Comparison of ENCODE assay signal across 15 cellular contexts in genomic region chr7:44987996-44988395, GRCh38. TPM values are rescaled to one million over a fixed set of nuclear protein-coding genes. Genes with fewer than 3 reads are reported as not detected.
A peak's percentile ranks its signal among the peaks of the same experiment; 100 is the strongest.
DNase-seq lines count a peak whose midpoint lies in the region; ATAC-seq and TF ChIP-seq lines count a peak whose summit lies in the region.
"Had no signal": no experiment of that assay in that cellular context is flagged by ENCODE, and none has a peak within 500 bp of the region (broad histone marks: within the 10 kb centered on the region; RNA-seq: fewer than 3 reads in every experiment).

No MANE protein-coding gene starts in this region.

- no peak for ATAC-seq in stimulated activated memory B cell treated with anti-CD40 and anti-IgM and Interleukin-4, amounts not matched to agents 10 μg/mL and 1 μg/mL and 100 μg/mL, for 72 hours
- no peak for ATAC-seq in aorta (ENCODE audit: low FRiP score)
- ATAC-seq: mucosa of descending colon had no signal

- CTCF ChIA-PET in activated naive CD4-positive, alpha-beta T cell treated with anti-CD3 and anti-CD28 coated beads, Interleukin-2, amount 10 ng/mL, durations not matched to agents 7 days and 5 days (lab: Charles Lee) = no interaction called here
- CTCF ChIA-PET in RWPE1 (lab: Yijun Ruan, JAX) = no interaction called here

- no peak overlapping the region for H3K27ac Mint-ChIP-seq in activated naive CD4-positive, alpha-beta T cell treated with anti-CD3 and anti-CD28 coated beads, Interleukin-2, amount 10 ng/mL, durations not matched to agents 7 days and 5 days
- H3K27ac Mint-ChIP-seq in stimulated activated memory B cell treated with anti-CD40 and anti-IgM and Interleukin-4, amounts not matched to agents 10 μg/mL and 1 μg/mL and 100 μg/mL, for 72 hours = peak overlapping the region; percentile 98

- H3K27ac ChIP-seq in RWPE1 (peak overlapping the region; percentile 13; the same call in 1 of the 2 replicates), aorta (ENCODE audit: low read depth in 1 of 2, low read length in 2 of 2) (no peak overlapping the region)

- no peaks in the 10 kb centered on the region for H3K9me3 Mint-ChIP-seq in activated naive CD4-positive, alpha-beta T cell treated with anti-CD3 and anti-CD28 coated beads, Interleukin-2, amount 10 ng/mL, durations not matched to agents 7 days and 5 days
- no peaks in the 10 kb centered on the region for H3K9me3 Mint-ChIP-seq in stimulated activated memory B cell treated with anti-CD40 and anti-IgM and Interleukin-4, amounts not matched to agents 10 μg/mL and 1 μg/mL and 100 μg/mL, for 72 hours

- no peak for TF ChIP-seq CTCF in RWPE1 (conservative IDR thresholded peaks at IDR 0.05; ENCODE audit: low read depth)

- peaks cover 41% of the 10 kb centered on the region for H3K36me3 Mint-ChIP-seq in activated naive CD4-positive, alpha-beta T cell treated with anti-CD3 and anti-CD28 coated beads, Interleukin-2, amount 10 ng/mL, durations not matched to agents 7 days and 5 days
- peaks cover 34% of the 10 kb centered on the region for H3K36me3 Mint-ChIP-seq in stimulated activated memory B cell treated with anti-CD40 and anti-IgM and Interleukin-4, amounts not matched to agents 10 μg/mL and 1 μg/mL and 100 μg/mL, for 72 hours

- POLR2A ChIA-PET in RWPE1 (lab: Yijun Ruan, JAX; ENCODE audit: low non-redundant PET) = no interaction called here

- H3K4me3 Mint-ChIP-seq in activated naive CD4-positive, alpha-beta T cell treated with anti-CD3 and anti-CD28 coated beads, Interleukin-2, amount 10 ng/mL, durations not matched to agents 7 days and 5 days = peak overlapping the region; percentile 94
- H3K4me3 Mint-ChIP-seq in stimulated activated memory B cell treated with anti-CD40 and anti-IgM and Interleukin-4, amounts not matched to agents 10 μg/mL and 1 μg/mL and 100 μg/mL, for 72 hours = no peak overlapping the region

- WGBS in aorta, 2 donors = 81 to 85% methylated on average over 10 of the region's 10 CpGs

- H3K27me3 Mint-ChIP-seq in activated naive CD4-positive, alpha-beta T cell treated with anti-CD3 and anti-CD28 coated beads, Interleukin-2, amount 10 ng/mL, durations not matched to agents 7 days and 5 days = peaks cover 3% of the 10 kb centered on the region
- H3K27me3 Mint-ChIP-seq in stimulated activated memory B cell treated with anti-CD40 and anti-IgM and Interleukin-4, amounts not matched to agents 10 μg/mL and 1 μg/mL and 100 μg/mL, for 72 hours = no peaks in the 10 kb centered on the region

- peaks cover 2% of the 10 kb centered on the region in 2 donors for H3K36me3 ChIP-seq in aorta (ENCODE audit: control insufficient read depth in 1 of 2, insufficient read depth in 2 of 2, low read length in 1 of 2)

- peaks cover 53% of the 10 kb centered on the region for H3K4me1 Mint-ChIP-seq in activated naive CD4-positive, alpha-beta T cell treated with anti-CD3 and anti-CD28 coated beads, Interleukin-2, amount 10 ng/mL, durations not matched to agents 7 days and 5 days
- peaks cover 50% of the 10 kb centered on the region for H3K4me1 Mint-ChIP-seq in stimulated activated memory B cell treated with anti-CD40 and anti-IgM and Interleukin-4, amounts not matched to agents 10 μg/mL and 1 μg/mL and 100 μg/mL, for 72 hours

- H3K4me3 ChIP-seq in aorta (ENCODE audit: low read length in 2 of 2) = no peak overlapping the region
- H3K4me3 ChIP-seq: mucosa of descending colon had no signal

- H3K9me3 ChIP-seq in aorta (ENCODE audit: control insufficient read depth, low read length) = no peaks in the 10 kb centered on the region
- H3K9me3 ChIP-seq: ascending aorta, mucosa of descending colon had no signal

- DNase-seq in activated naive CD4-positive, alpha-beta T cell treated with anti-CD3 and anti-CD28 coated beads, Interleukin-2, amount 10 ng/mL, durations not matched to agents 7 days and 5 days = no peak
- DNase-seq in activated naive CD4-positive, alpha-beta T cell treated with Interleukin-2 at 50 U/mL for 16 hours = no peak
- DNase-seq in RWPE1 (ENCODE audit: low spot score) (no peak), ecto neural progenitor cell (ENCODE audit: low spot score) (peak; percentile 44), aorta (no peak), NCI-H2029 treated with DMSO at 0.1 percent for 48 hours (lab: John Stamatoyannopoulos, UW) (no peak)
- DNase-seq in stimulated activated CD4-positive, alpha-beta T cell treated with anti-CD3 and anti-CD28 coated beads, Interleukin-12 subunit alpha, Interleukin-12 subunit beta, amount 100 ng/mL, for 4 hours = no peak
- DNase-seq: DND-41; islet precursor cell; mucosa of descending colon; NCI-H2171; stimulated activated CD4-positive, alpha-beta T cell treated with anti-CD3 and anti-CD28 coated beads, Interleukin-2, amount 100 ng/mL, for 48 hours; stimulated activated naive CD4-positive, alpha-beta T cell had no signal

- H3K4me1 ChIP-seq in aorta (ENCODE audit: control insufficient read depth in 1 of 2, insufficient read depth in 2 of 2, low read length in 2 of 2) = peaks cover 0 to 1% of the 10 kb centered on the region in 2 donors

- intact Hi-C loops in aorta (cut with DNase I) = loop anchor here (10.0 kb wide), 3 partner anchors 103 to 143 kb away; partner anchors contain the start of genes PURB (in 2 of the 2), H2AZ2 (in 1 of the 2) and TBRG4 (in 1 of the 2)

- no peaks in the 10 kb centered on the region for H3K27me3 ChIP-seq in aorta (ENCODE audit: control insufficient read depth in 1 of 2, insufficient read depth in 2 of 2, low read length in 1 of 2)
- H3K27me3 ChIP-seq: ascending aorta had no signal

RNA-seq across cellular contexts. Expression of gene MYO1G, which starts 9.2 kb away (rescaled TPM):
- total RNA-seq in aorta = 10 to 100 TPM in 1 of 2 donors, 1 to 10 TPM in 1; 7.2 to 21.3 TPM
- 1 to 10 TPM; 1.4 to 3.5 TPM for polyA plus RNA-seq in aorta

RNA-seq across cellular contexts. Expression of gene CCM2, which starts 12.0 kb away (rescaled TPM):
- 10 to 100 TPM; 38.6 to 49.1 TPM for total RNA-seq in aorta
- polyA plus RNA-seq in aorta = 10 to 100 TPM; 32.7 to 41.5 TPM
